ENCODE assay signal across 8 cellular contexts in the genomic region with DNA sequence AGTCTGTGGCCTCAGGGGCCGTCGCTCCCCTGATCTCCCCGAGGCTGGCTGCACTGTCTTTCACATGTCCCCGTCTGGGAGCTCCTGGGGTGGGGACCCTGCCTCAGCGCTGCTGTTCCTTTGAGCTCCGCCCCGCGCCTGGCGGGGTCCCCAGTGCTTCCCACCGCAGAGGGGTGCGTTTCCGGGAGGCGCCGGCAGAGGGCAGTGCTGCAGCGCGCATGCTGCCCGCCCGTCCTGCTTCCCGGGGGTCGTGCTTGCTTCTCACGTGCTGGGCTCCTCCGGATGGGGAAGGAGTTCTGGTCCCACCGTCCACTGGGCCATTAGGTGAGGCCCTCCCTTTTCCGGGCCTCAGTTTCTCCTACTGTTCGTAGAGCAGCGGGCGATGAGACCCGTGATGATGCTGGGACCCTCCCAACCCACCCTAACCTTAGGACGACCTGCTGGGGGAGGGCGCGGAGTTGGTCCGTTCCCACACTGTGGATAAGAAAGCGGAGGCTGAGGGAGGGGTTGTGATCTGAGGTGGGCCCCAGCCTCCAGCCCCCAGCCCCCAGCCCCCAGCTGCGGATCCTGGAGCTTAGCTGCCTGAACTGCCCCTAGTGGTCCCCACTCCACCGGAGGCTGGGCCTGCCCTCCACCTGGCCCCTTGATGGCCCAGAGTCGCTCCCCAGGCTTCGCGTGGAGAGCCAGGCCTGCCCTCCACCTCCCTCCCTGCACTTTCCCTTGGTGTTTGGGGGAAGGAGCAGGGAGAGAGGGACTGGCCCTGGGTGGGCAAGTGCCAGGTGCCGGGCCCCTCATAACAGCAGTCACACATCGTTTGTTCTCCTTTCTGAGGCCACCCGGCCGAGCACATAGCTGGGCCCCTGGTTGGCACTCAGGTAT. TPM values are rescaled to one million over a fixed set of nuclear protein-coding genes. Genes with fewer than 3 reads are reported as not detected.
DNase-seq lines count a peak whose midpoint lies in the region; ATAC-seq and TF ChIP-seq lines count a peak whose summit lies in the region.

No MANE protein-coding gene starts in this region.

- H3K4me1 ChIP-seq in heart right ventricle, result peaks cover 0 to 39% (median 15%) of the 10 kb centered on the region in 9 donors

- ATAC-seq in heart right ventricle (peak in 4 of 8 donors; percentile 4 to 48 (median 31)), GM21526 (IDR thresholded peaks at IDR 0.05; ENCODE audit: low FRiP score, unreplicated experiment) (no peak)

- DNase-seq in GM06990 (ENCODE audit: extremely low read depth, insufficient read length) (peak; percentile 32), LNCaP clone FGC (ENCODE audit: low read depth) (no peak), heart right ventricle (peak in 1 of 2 donors; percentile 54), medulla oblongata (ENCODE audit: extremely low spot score) (no peak), Ammon's horn (ENCODE audit: low spot score) (no peak)
- peak; percentile 63 to 69 for DNase-seq in activated T-cell treated with anti-CD3 and anti-CD28 coated beads, Interleukin-2, amount 50 U/mL, for 48 hours
- DNase-seq in stimulated activated CD4-positive, alpha-beta T cell treated with anti-CD3 and anti-CD28 coated beads, Interleukin-2, amount 100 ng/mL, for 24 hours, result peak; percentile 50 to 69

- no peaks in the 10 kb centered on the region for H3K9me3 ChIP-seq in heart right ventricle

- 15 to 17% methylated on average over 42 of the region's 42 CpGs for WGBS in heart right ventricle, 2 donors

- no peaks in the 10 kb centered on the region for H3K27me3 ChIP-seq in GM06990 (replicated peaks; ENCODE audit: control insufficient read depth, insufficient read depth, low read length)
- peaks cover 0 to 47% (median 20%) of the 10 kb centered on the region in 7 donors for H3K27me3 ChIP-seq in heart right ventricle

- no peaks in the 10 kb centered on the region for H3K36me3 ChIP-seq in GM06990 (ENCODE audit: control insufficient read depth, insufficient read depth, low read length)
- no peaks in the 10 kb centered on the region for H3K36me3 ChIP-seq in heart right ventricle

- TF ChIP-seq CTCF in GM06990 (IDR thresholded peaks at IDR 0.05; ENCODE audit: insufficient read depth, low read length, poor library complexity, severe bottlenecking) (peak; percentile 98), LNCaP clone FGC (IDR thresholded peaks at IDR 0.05; ENCODE audit: control insufficient read depth, extremely low read depth, insufficient read depth) (peak; percentile 87), heart right ventricle (IDR thresholded peaks at IDR 0.05) (peak; percentile 94 to 99 (median 98))

- H3K4me3 ChIP-seq in GM06990 (replicated peaks; ENCODE audit: low read depth, low read length) (no peak overlapping the region), LNCaP clone FGC (ENCODE audit: low read depth, low read length) (no peak overlapping the region), heart right ventricle (no peak overlapping the region)

- intact Hi-C loops in heart right ventricle (cut with DNase I), result loop anchor here in 9 of 10 donors (5.0 to 10.0 kb wide), 2 partner anchors 307 to 309 kb away; no protein-coding TSS in a partner anchor

- H3K27ac ChIP-seq in heart right ventricle, result no peak overlapping the region

RNA-seq across cellular contexts. Expression of gene CPZ, which starts 15.3 kb away (rescaled TPM):
- total RNA-seq in heart right ventricle, result under 1 TPM in 5 of 10 donors, not detected in 5; 0.12 to 0.85 (median 0.37) TPM
- under 1 TPM; 0.70 to 0.80 TPM for polyA plus RNA-seq in heart right ventricle

RNA-seq across cellular contexts. Expression of gene GPR78, which starts 27.6 kb away (rescaled TPM):
- total RNA-seq in heart right ventricle, result under 1 TPM in 1 of 10 donors, not detected in 9; 0.12 TPM
- under 1 TPM in 1 of 2 donors, not detected in 1; 0.01 TPM for polyA plus RNA-seq in heart right ventricle

Comparison
In these comparisons a context has a peak if more than half of its experiments do, and no peak if none do; other contexts are left out.
1. DNase-seq: peak in GM06990 (single experiment), activated T-cell treated with anti-CD3 and anti-CD28 coated beads, Interleukin-2, amount 50 U/mL, for 48 hours (2 of 2) and stimulated activated CD4-positive, alpha-beta T cell treated with anti-CD3 and anti-CD28 coated beads, Interleukin-2, amount 100 ng/mL, for 24 hours (2 of 2); none in LNCaP clone FGC (single experiment), medulla oblongata (single experiment) and Ammon's horn (single experiment).
2. Peak in every context shown above with its lines, with median percentiles within 50 percentile points of each other: CTCF ChIP-seq.